ENCODE assay signal across 8 cellular contexts in the genomic region with DNA sequence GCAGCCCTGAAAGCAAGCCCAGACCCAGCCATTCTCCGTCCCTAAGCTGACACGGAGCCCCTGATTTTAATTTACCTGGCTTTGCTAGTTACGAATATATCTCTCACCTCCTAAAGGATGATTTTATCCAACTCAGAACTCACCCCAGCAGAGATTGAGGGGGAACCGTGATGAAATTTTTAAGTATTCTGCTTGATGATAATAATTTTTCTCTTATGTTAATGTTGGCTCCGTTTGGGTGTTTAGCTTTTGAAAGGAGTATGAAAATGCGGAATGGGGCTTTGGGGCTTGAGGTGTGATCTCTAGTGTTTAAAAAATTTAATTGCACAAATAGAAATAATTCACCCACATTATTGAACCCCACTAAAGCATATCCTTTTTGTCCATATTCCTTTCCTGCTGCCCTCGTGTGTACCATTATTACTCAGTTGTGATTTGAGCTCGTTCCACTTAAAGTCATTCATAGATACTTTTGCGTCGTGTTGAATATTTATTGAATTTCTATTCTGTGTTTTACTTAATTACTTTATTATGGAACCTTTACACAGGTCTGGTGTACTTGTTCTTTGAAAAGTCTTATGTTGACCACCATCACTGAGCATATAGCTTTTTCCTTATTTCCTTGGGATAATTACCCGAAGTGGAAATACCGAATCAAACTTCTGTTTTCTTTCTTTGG. TPM values are rescaled to one million over a fixed set of nuclear protein-coding genes. Genes with fewer than 3 reads are reported as not detected.
A peak's percentile ranks its signal among the peaks of the same experiment; 100 is the strongest.
DNase-seq lines count a peak whose midpoint lies in the region; ATAC-seq and TF ChIP-seq lines count a peak whose summit lies in the region.

No MANE protein-coding gene starts in this region.

- peak overlapping the region; percentile 89 for H3K27ac Mint-ChIP-seq in central memory CD8-positive, alpha-beta T cell (ENCODE audit: low read depth)

- no peaks in the 10 kb centered on the region for H3K27me3 Mint-ChIP-seq in central memory CD8-positive, alpha-beta T cell

- H3K9ac ChIP-seq in HUES48 (ENCODE audit: low read depth, low read length) (peak overlapping the region; percentile 84), mucosa of stomach (ENCODE audit: low read length) (peak overlapping the region; percentile 89)

- H3K27me3 ChIP-seq in AG04450 (ENCODE audit: control insufficient read depth, insufficient read depth, low read length) (no peaks in the 10 kb centered on the region), HUES48 (ENCODE audit: control insufficient read depth, insufficient read depth, low read length) (no peaks in the 10 kb centered on the region), mucosa of stomach (ENCODE audit: control insufficient read depth, insufficient read depth, low read length) (no peaks in the 10 kb centered on the region)

- peaks cover 4% of the 10 kb centered on the region for H3K36me3 Mint-ChIP-seq in central memory CD8-positive, alpha-beta T cell (ENCODE audit: insufficient read depth)

- H3K9me3 ChIP-seq in AG04450 (ENCODE audit: control insufficient read depth, insufficient read depth, low read length) (no peaks in the 10 kb centered on the region; the same call in 1 of the 2 replicates), HUES48 (ENCODE audit: control insufficient read depth, insufficient read depth, low read length) (no peaks in the 10 kb centered on the region), mucosa of stomach (ENCODE audit: control insufficient read depth, low read length) (no peaks in the 10 kb centered on the region)

- CTCF ChIA-PET in AG04450 (lab: Charles Lee): interaction anchor here (0.8 to 1.5 kb wide), 3 partner anchors 102 to 233 kb away, joined by 3 to 7 read pairs (median 4); no protein-coding TSS in a partner anchor

- H3K4me3 Mint-ChIP-seq in central memory CD8-positive, alpha-beta T cell: peak overlapping the region; percentile 83

- no peak for ATAC-seq in central memory CD8-positive, alpha-beta T cell (replicated peaks; ENCODE audit: extremely low read depth, poor library complexity, severe bottlenecking)

- DNase-seq in AG04450 (ENCODE audit: low read depth, low spot score) (no peak), NCI-H446 (lab: John Stamatoyannopoulos, UW) (no peak), anterior cingulate cortex (lab: John Stamatoyannopoulos, UW) (no peak), DMS53 (lab: John Stamatoyannopoulos, UW) (no peak), AML-193 (lab: John Stamatoyannopoulos, UW) (no peak)
- DNase-seq in central memory CD8-positive, alpha-beta T cell (ENCODE audit: low spot score in 2 of 2): no peak

- H3K4me1 ChIP-seq in HUES48 (ENCODE audit: control insufficient read depth, insufficient read depth, low read length) (peaks cover 9% of the 10 kb centered on the region; the same call in 1 of the 2 replicates), mucosa of stomach (ENCODE audit: control insufficient read depth, insufficient read depth, low read length) (peaks cover 14% of the 10 kb centered on the region)

- H3K9me3 Mint-ChIP-seq in central memory CD8-positive, alpha-beta T cell: no peaks in the 10 kb centered on the region

- H3K27ac ChIP-seq in AG04450 (ENCODE audit: low read depth, low read length) (peak overlapping the region; percentile 52), HUES48 (ENCODE audit: low read depth, low read length) (peak overlapping the region; percentile 98)

- TF ChIP-seq CTCF in AG04450 (IDR thresholded peaks at IDR 0.05; ENCODE audit: low read depth, low read length): no peak

- H3K36me3 ChIP-seq in HUES48 (ENCODE audit: control insufficient read depth, insufficient read depth, low read length): no peaks in the 10 kb centered on the region
- no peaks in the 10 kb centered on the region for H3K36me3 ChIP-seq in mucosa of stomach (ENCODE audit: control insufficient read depth, insufficient read depth, low read length)

- peaks cover 43% of the 10 kb centered on the region for H3K4me1 Mint-ChIP-seq in central memory CD8-positive, alpha-beta T cell

- H3K4me3 ChIP-seq in AG04450 (ENCODE audit: low read depth, low read length) (peak overlapping the region; percentile 76), HUES48 (ENCODE audit: low read depth, low read length) (peak overlapping the region; percentile 86), mucosa of stomach (ENCODE audit: low read length) (no peak overlapping the region)

- POLR2A ChIA-PET in AG04450 (lab: Yijun Ruan, JAX): interaction anchor here (0.6 kb wide), 1 partner anchor 676 kb away, joined by 3 read pairs; no protein-coding TSS in a partner anchor

RNA-seq across cellular contexts. Expression of a gene that starts 0.8 kb away (rescaled TPM):
- polyA plus RNA-seq in AG04450 (2011; rRNA removed): 27.3 and 33.9 TPM in 2 replicates
- polyA minus RNA-seq in AG04450 (2011; rRNA and poly(A)+ RNA removed): 21.5 and 30.9 TPM in 2 replicates
